In genomic region chr1:10808441-10808840, GRCh38 we compare ENCODE assay signal across 4 cellular contexts.
A peak's percentile ranks its signal among the peaks of the same experiment; 100 is the strongest.
TF ChIP-seq lines count a peak whose summit lies in the region.

No MANE protein-coding gene starts in this region.

TF ChIP-seq in SK-N-SH, 30 proteins besides CTCF, POLR2A, EP300 and RAD21 (continues in another document):
- TF ChIP-seq MXI1 (IDR thresholded peaks at IDR 0.05; ENCODE audit: low read depth, low read length) (no peak), CHD2 (IDR thresholded peaks at IDR 0.05; ENCODE audit: low read length, partially characterized antibody) (no peak), SIN3A (IDR thresholded peaks at IDR 0.05; ENCODE audit: borderline replicate concordance, low read depth, low read length) (no peak), MEF2A (IDR thresholded peaks at IDR 0.05; ENCODE audit: borderline replicate concordance, low read depth) (no peak), RFX5 (IDR thresholded peaks at IDR 0.05; ENCODE audit: low read length) (no peak), NRF1 (IDR thresholded peaks at IDR 0.05; ENCODE audit: low read depth, low read length) (no peak), PBX3 (IDR thresholded peaks at IDR 0.05) (no peak), ZBTB33 (IDR thresholded peaks at IDR 0.05; ENCODE audit: borderline replicate concordance, low read depth) (no peak), USF2 (IDR thresholded peaks at IDR 0.05; ENCODE audit: borderline replicate concordance, low read depth, low read length) (no peak), GABPA (IDR thresholded peaks at IDR 0.05; ENCODE audit: low read depth) (no peak)

TF ChIP-seq in SK-N-SH treated with all-trans-retinoic acid at 6 μM for 48 hours, 23 proteins besides CTCF, POLR2A, EP300 and RAD21 (continues in another document):
- TF ChIP-seq ZFP3 (CRISPR knock-in tag; IDR thresholded peaks at IDR 0.05) (no peak), TOX (CRISPR knock-in tag; IDR thresholded peaks at IDR 0.05; ENCODE audit: borderline replicate concordance) (no peak), ARNTL (CRISPR knock-in tag; IDR thresholded peaks at IDR 0.05; ENCODE audit: borderline replicate concordance, low read depth) (no peak), POU6F1 (CRISPR knock-in tag; IDR thresholded peaks at IDR 0.05; ENCODE audit: borderline replicate concordance, low read depth) (no peak), RARB (CRISPR knock-in tag; IDR thresholded peaks at IDR 0.05) (no peak), ZFP30 (CRISPR knock-in tag; IDR thresholded peaks at IDR 0.05) (no peak), PPARA (CRISPR knock-in tag; IDR thresholded peaks at IDR 0.05; ENCODE audit: borderline replicate concordance) (no peak), GLIS3 (CRISPR knock-in tag; IDR thresholded peaks at IDR 0.05) (no peak), CREB5 (CRISPR knock-in tag; IDR thresholded peaks at IDR 0.05; ENCODE audit: low read depth) (no peak), SNAI2 (CRISPR knock-in tag; IDR thresholded peaks at IDR 0.05) (no peak), ZNF70 (CRISPR knock-in tag; IDR thresholded peaks at IDR 0.05) (no peak), CSRNP3 (CRISPR knock-in tag; IDR thresholded peaks at IDR 0.05) (no peak), BACH2 (CRISPR knock-in tag; IDR thresholded peaks at IDR 0.05; ENCODE audit: borderline replicate concordance) (no peak)

TF ChIP-seq in A549, 52 proteins besides CTCF, POLR2A, EP300 and RAD21:
- TF ChIP-seq POLR2AphosphoS2 (conservative IDR thresholded peaks at IDR 0.05; ENCODE audit: low read length) (no peak), NFE2L2 (conservative IDR thresholded peaks at IDR 0.05; ENCODE audit: low read length) (no peak), ZFP36 (IDR thresholded peaks at IDR 0.05; ENCODE audit: borderline replicate concordance, partially characterized antibody) (peak; percentile 39), ATOH8 (CRISPR knock-in tag; IDR thresholded peaks at IDR 0.05; ENCODE audit: low read depth) (no peak)
TF ChIP-seq in A549: peak in this region for 1.

TF ChIP-seq in H1, 55 proteins besides CTCF, POLR2A, EP300 and RAD21:
- TF ChIP-seq MAFK (IDR thresholded peaks at IDR 0.05; ENCODE audit: low read depth, low read length): no peak
- TF ChIP-seq RFX5 (IDR thresholded peaks at IDR 0.05; ENCODE audit: borderline replicate concordance, low read depth, low read length): no peak
- peak; percentile 48; the same call in 1 of the 2 replicates for TF ChIP-seq KDM1A (IDR thresholded peaks at IDR 0.05; ENCODE audit: borderline replicate concordance, low read length)
TF ChIP-seq in H1: peak in this region for 1.
